In genomic region chr2:24304098-24304497, GRCh38 we compare ENCODE assay signal across 8 cellular contexts. TPM values are rescaled to one million over a fixed set of nuclear protein-coding genes. Genes with fewer than 3 reads are reported as not detected.
DNase-seq lines count a peak whose midpoint lies in the region; ATAC-seq and TF ChIP-seq lines count a peak whose summit lies in the region.

No MANE protein-coding gene starts in this region.

- peaks cover 17% of the 10 kb centered on the region for H3K4me1 ChIP-seq in psoas muscle

- peak overlapping the region; percentile 7 for H3K4me3 Mint-ChIP-seq in T-helper 17 cell
- no peak overlapping the region for H3K4me3 Mint-ChIP-seq in activated T-helper 2 cell treated with anti-CD3 and anti-CD28 coated beads, Interferon-gamma antibody, Interleukin-2, Interleukin-4, amounts not matched to agents 10 μg/mL and 5 μg/mL and 100 μg/mL, durations not matched to agents 14 hours and 24 hours and 36 hours (ENCODE audit: low read depth)

- ATAC-seq in T-helper 17 cell (no peak), Right ventricle myocardium inferior (peak; percentile 99), psoas muscle (peak; percentile 99 to 100 (median 100)), HG02885 (IDR thresholded peaks at IDR 0.05; ENCODE audit: poor library complexity, unreplicated experiment) (no peak), GM18873 (IDR thresholded peaks at IDR 0.05; ENCODE audit: low FRiP score, unreplicated experiment) (no peak)

- no peaks in the 10 kb centered on the region for H3K9me3 Mint-ChIP-seq in activated T-helper 2 cell treated with anti-CD3 and anti-CD28 coated beads, Interferon-gamma antibody, Interleukin-2, Interleukin-4, amounts not matched to agents 10 μg/mL and 5 μg/mL and 100 μg/mL, durations not matched to agents 14 hours and 24 hours and 36 hours

- no peaks in the 10 kb centered on the region for H3K9me3 ChIP-seq in T-helper 17 cell (ENCODE audit: control insufficient read depth, low read length, poor library complexity, severe bottlenecking)
- H3K9me3 ChIP-seq in psoas muscle = no peaks in the 10 kb centered on the region

- H3K4me1 Mint-ChIP-seq in T-helper 17 cell = peaks cover 6% of the 10 kb centered on the region
- H3K4me1 Mint-ChIP-seq in activated T-helper 2 cell treated with anti-CD3 and anti-CD28 coated beads, Interferon-gamma antibody, Interleukin-2, Interleukin-4, amounts not matched to agents 10 μg/mL and 5 μg/mL and 100 μg/mL, durations not matched to agents 14 hours and 24 hours and 36 hours (ENCODE audit: low read depth) = no peaks in the 10 kb centered on the region

- H3K27me3 Mint-ChIP-seq in T-helper 17 cell = no peaks in the 10 kb centered on the region
- H3K27me3 Mint-ChIP-seq in activated T-helper 2 cell treated with anti-CD3 and anti-CD28 coated beads, Interferon-gamma antibody, Interleukin-2, Interleukin-4, amounts not matched to agents 10 μg/mL and 5 μg/mL and 100 μg/mL, durations not matched to agents 14 hours and 24 hours and 36 hours (ENCODE audit: low read depth) = no peaks in the 10 kb centered on the region

- H3K27ac Mint-ChIP-seq in T-helper 17 cell = no peak overlapping the region
- H3K27ac Mint-ChIP-seq in activated T-helper 2 cell treated with anti-CD3 and anti-CD28 coated beads, Interferon-gamma antibody, Interleukin-2, Interleukin-4, amounts not matched to agents 10 μg/mL and 5 μg/mL and 100 μg/mL, durations not matched to agents 14 hours and 24 hours and 36 hours = no peak overlapping the region

- intact Hi-C loops in Right ventricle myocardium inferior (cut with DNase I) = loop anchor here (2.0 to 5.0 kb wide), 2 partner anchors 57 to 78 kb away; partner anchors contain the start of gene ITSN2
- intact Hi-C loops in psoas muscle (cut with DNase I) = no loop called here
- intact Hi-C loops in activated T-helper 2 cell treated with anti-CD3 and anti-CD28 coated beads, Interferon-gamma antibody, Interleukin-2, Interleukin-4, amounts not matched to agents 10 μg/mL and 5 μg/mL and 100 μg/mL, durations not matched to agents 14 hours and 24 hours and 36 hours (cut with micrococcal nuclease) = no loop called here

- H3K4me3 ChIP-seq in psoas muscle = no peak overlapping the region

- H3K36me3 ChIP-seq in psoas muscle (ENCODE audit: insufficient read depth in 1 of 2, low read depth in 1 of 2) = peaks cover 0 to 72% of the 10 kb centered on the region in 2 donors

- DNase-seq in GOT3 (lab: John Stamatoyannopoulos, UW) (peak; percentile 13), T-helper 17 cell (no peak), Right ventricle myocardium inferior (ENCODE audit: missing footprints) (peak; percentile 75), psoas muscle (peak; percentile 78 to 90)
- DNase-seq in activated T-helper 2 cell treated with anti-CD3 and anti-CD28 coated beads, Interferon-gamma antibody, Interleukin-2, Interleukin-4, amounts not matched to agents 10 μg/mL and 5 μg/mL and 100 μg/mL, durations not matched to agents 14 hours and 24 hours and 36 hours (ENCODE audit: low spot score) = no peak
- DNase-seq in activated CD4-positive, alpha-beta T cell treated with anti-CD3 and anti-CD28 coated beads for 4 hours = no peak

- WGBS in psoas muscle, 3 donors = 15 to 17% (median 17%) methylated on average over 4 of the region's 4 CpGs

- H3K27ac ChIP-seq in psoas muscle = peak overlapping the region; percentile 84

- peaks cover 13% of the 10 kb centered on the region for H3K36me3 Mint-ChIP-seq in T-helper 17 cell (ENCODE audit: low read depth)
- H3K36me3 Mint-ChIP-seq in activated T-helper 2 cell treated with anti-CD3 and anti-CD28 coated beads, Interferon-gamma antibody, Interleukin-2, Interleukin-4, amounts not matched to agents 10 μg/mL and 5 μg/mL and 100 μg/mL, durations not matched to agents 14 hours and 24 hours and 36 hours (ENCODE audit: low read depth) = peaks cover 53% of the 10 kb centered on the region

- no peak for TF ChIP-seq CTCF in psoas muscle (IDR thresholded peaks at IDR 0.05)

- H3K27me3 ChIP-seq in psoas muscle (ENCODE audit: insufficient read depth in 3 of 3, low read length in 2 of 3) = no peaks in the 10 kb centered on the region

RNA-seq across cellular contexts. Expression of gene ITSN2, which starts 56.2 kb away (rescaled TPM):
- total RNA-seq in T-helper 17 cell (10 to 100 TPM; 90.5 to 95.5 TPM), Right ventricle myocardium inferior (41.3 TPM), psoas muscle (10 to 100 TPM; 33.5 to 71.7 (median 39.9) TPM)
- polyA plus RNA-seq in psoas muscle = 10 to 100 TPM; 12.2 to 15.0 (median 14.4) TPM
- total RNA-seq in activated T-helper 2 cell treated with anti-CD3 and anti-CD28 coated beads, Interferon-gamma antibody, Interleukin-2, Interleukin-4, amounts not matched to agents 10 μg/mL and 5 μg/mL and 100 μg/mL, durations not matched to agents 14 hours and 24 hours and 36 hours = 50.0 and 53.2 TPM in 2 replicates

Comparison
In these comparisons a context has a peak if more than half of its experiments do, and no peak if none do; other contexts are left out.
1. DNase-seq: peak in GOT3 (single experiment), Right ventricle myocardium inferior (single experiment) and psoas muscle (2 of 2); none in T-helper 17 cell (0 of 3), activated T-helper 2 cell treated with anti-CD3 and anti-CD28 coated beads, Interferon-gamma antibody, Interleukin-2, Interleukin-4, amounts not matched to agents 10 μg/mL and 5 μg/mL and 100 μg/mL, durations not matched to agents 14 hours and 24 hours and 36 hours (single experiment) and activated CD4-positive, alpha-beta T cell treated with anti-CD3 and anti-CD28 coated beads for 4 hours (0 of 2).
2. ATAC-seq: peak in Right ventricle myocardium inferior (single experiment) and psoas muscle (4 of 4); none in T-helper 17 cell (single experiment), HG02885 (single experiment) and GM18873 (single experiment).